18 cellular contexts compared by ENCODE assay signal in the genomic region with DNA sequence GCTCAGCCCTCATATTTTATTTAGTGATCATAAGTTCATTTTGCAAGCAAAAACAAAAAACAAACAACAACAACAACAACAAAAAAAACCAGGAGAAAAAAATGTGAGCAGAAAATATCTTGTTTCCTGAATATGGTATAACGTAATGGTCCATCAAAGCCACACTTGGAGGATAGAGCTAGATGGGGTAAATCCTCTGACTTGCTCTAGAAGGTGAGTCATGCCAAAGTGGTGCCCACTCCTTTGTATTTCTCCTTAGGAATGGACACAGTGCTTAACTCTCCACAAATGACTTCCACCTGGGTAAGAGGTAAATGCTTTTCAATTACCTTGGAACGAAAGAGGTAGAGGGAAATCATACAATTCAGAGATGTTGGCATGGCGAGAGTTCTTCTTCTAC. TPM values are rescaled to one million over a fixed set of nuclear protein-coding genes. Genes with fewer than 3 reads are reported as not detected.
A peak's percentile ranks its signal among the peaks of the same experiment; 100 is the strongest.
DNase-seq lines count a peak whose midpoint lies in the region; FAIRE-seq and TF ChIP-seq lines count a peak whose summit lies in the region.
"Had no signal": no experiment of that assay in that cellular context is flagged by ENCODE, and none has a peak within 500 bp of the region (broad histone marks: within the 10 kb centered on the region; RNA-seq: fewer than 3 reads in every experiment).

No MANE protein-coding gene starts in this region.

- intact Hi-C loops in Caco-2 (cut with micrococcal nuclease; ENCODE audit: unreplicated experiment): no loop called here

- POLR2A ChIA-PET in HEK293 (lab: Yijun Ruan, JAX) (no interaction called here), Caco-2 (lab: Charles Lee) (no interaction called here)

- H3K36me3 Mint-ChIP-seq in nephron progenitor cell (ENCODE audit: low read depth) (peaks cover 76% of the 10 kb centered on the region), Caco-2 (ENCODE audit: insufficient read depth, unreplicated experiment) (peaks cover 6% of the 10 kb centered on the region)

- H3K27ac ChIP-seq in HEK293 (ENCODE audit: extremely low read depth, low read depth, low read length): no peak overlapping the region
- H3K27ac ChIP-seq: HL-60 had no signal

- H3K27me3 Mint-ChIP-seq in nephron progenitor cell (ENCODE audit: low read depth, poor library complexity): no peaks in the 10 kb centered on the region
- no peaks in the 10 kb centered on the region for H3K27me3 Mint-ChIP-seq in Caco-2 (ENCODE audit: insufficient read depth, unreplicated experiment)

- H3K9me3 Mint-ChIP-seq in nephron progenitor cell (peaks cover 12% of the 10 kb centered on the region), Caco-2 (ENCODE audit: unreplicated experiment) (no peaks in the 10 kb centered on the region)
- H3K9me3 Mint-ChIP-seq: CD4-positive, alpha-beta T cell had no signal

- peaks cover 4% of the 10 kb centered on the region; the same call in 1 of the 2 replicates for H3K4me1 ChIP-seq in HEK293 (ENCODE audit: control insufficient read depth, insufficient read depth, low read length)
- peaks cover 34% of the 10 kb centered on the region for H3K4me1 ChIP-seq in endocrine pancreas (ENCODE audit: control insufficient read depth, insufficient read depth, low read length)
- H3K4me1 ChIP-seq in Caco-2: no peaks in the 10 kb centered on the region

- DNase-seq in bronchial epithelial cell (ENCODE audit: low read depth) (no peak), nephron progenitor cell (no peak), COLO668 (lab: John Stamatoyannopoulos, UW; ENCODE audit: unreplicated experiment) (no peak), Caco-2 (no peak), MV-4-11 (lab: John Stamatoyannopoulos, UW) (no peak), anterior cingulate cortex (lab: John Stamatoyannopoulos, UW) (no peak)
- DNase-seq: CD4-positive, alpha-beta T cell; DND-41; GDM1; HCEC 1CT had no signal

- peaks cover 0 to 39% of the 10 kb centered on the region in 2 experiments; a peak in 1 of 3 replicates for H3K36me3 ChIP-seq in HEK293 (ENCODE audit: control insufficient read depth in 2 of 2, insufficient read depth in 1 of 2, low read length in 2 of 2)
- no peaks in the 10 kb centered on the region for H3K36me3 ChIP-seq in bronchial epithelial cell (ENCODE audit: control insufficient read depth, insufficient read depth, low read length)
- no peaks in the 10 kb centered on the region for H3K36me3 ChIP-seq in endocrine pancreas (ENCODE audit: control insufficient read depth, insufficient read depth, low read length)
- H3K36me3 ChIP-seq in Caco-2 (ENCODE audit: control insufficient read depth, insufficient read depth, low read length): no peaks in the 10 kb centered on the region; the same call in 1 of the 2 replicates

- peak; percentile 64 for FAIRE-seq in bronchial epithelial cell (lab: Jason Lieb, UNC)
- FAIRE-seq: D721Med, GM12892, GM19239 had no signal

- H3K9ac ChIP-seq in endocrine pancreas (ENCODE audit: control insufficient read depth, insufficient read depth, low read length): no peak overlapping the region

- H3K9me3 ChIP-seq in HEK293 (ENCODE audit: control insufficient read depth, insufficient read depth, low read depth, low read length) (no peaks in the 10 kb centered on the region), endocrine pancreas (ENCODE audit: control insufficient read depth, low read length) (no peaks in the 10 kb centered on the region), Caco-2 (no peaks in the 10 kb centered on the region)

- H3K27ac Mint-ChIP-seq in nephron progenitor cell: peak overlapping the region; percentile 49
- no peak overlapping the region for H3K27ac Mint-ChIP-seq in Caco-2 (ENCODE audit: unreplicated experiment)
- H3K27ac Mint-ChIP-seq: B cell; CD4-positive, alpha-beta T cell had no signal

- TF ChIP-seq CTCF in HEK293 (tag by site-specific recombination; IDR thresholded peaks at IDR 0.05) (no peak), bronchial epithelial cell (IDR thresholded peaks at IDR 0.05; ENCODE audit: insufficient read depth, low read length, severe bottlenecking) (no peak), nephron progenitor cell (IDR thresholded peaks at IDR 0.05) (no peak), Caco-2 (IDR thresholded peaks at IDR 0.05; ENCODE audit: insufficient read depth in 1 of 2, low read depth in 1 of 2, low read length in 1 of 2, severe bottlenecking in 1 of 2, unreplicated experiment in 1 of 2) (no peak)

- H3K4me3 ChIP-seq in HEK293 (ENCODE audit: low read depth, low read length) (no peak overlapping the region), bronchial epithelial cell (ENCODE audit: low read depth, low read length) (no peak overlapping the region), endocrine pancreas (ENCODE audit: control insufficient read depth, insufficient read depth, low read length) (peak overlapping the region; percentile 61), Caco-2 (ENCODE audit: low read depth, low read length) (no peak overlapping the region)

- H3K4me1 Mint-ChIP-seq in nephron progenitor cell (peaks cover 70% of the 10 kb centered on the region), Caco-2 (ENCODE audit: low read depth, unreplicated experiment) (no peaks in the 10 kb centered on the region)
- H3K4me1 Mint-ChIP-seq: B cell had no signal

- H3K27me3 ChIP-seq in bronchial epithelial cell (ENCODE audit: control insufficient read depth, insufficient read depth, low read length) (no peaks in the 10 kb centered on the region), endocrine pancreas (ENCODE audit: control insufficient read depth, insufficient read depth, low read length) (no peaks in the 10 kb centered on the region), Caco-2 (replicated peaks; ENCODE audit: control insufficient read depth, insufficient read depth, low read length) (no peaks in the 10 kb centered on the region)

- H3K4me3 Mint-ChIP-seq in nephron progenitor cell: peak overlapping the region; percentile 34
- H3K4me3 Mint-ChIP-seq in Caco-2 (ENCODE audit: unreplicated experiment): no peak overlapping the region
- H3K4me3 Mint-ChIP-seq: B cell; CD4-positive, alpha-beta T cell had no signal

- CTCF ChIA-PET in HEK293 (lab: Yijun Ruan, JAX) (no interaction called here), Caco-2 (lab: Charles Lee) (no interaction called here)

- BruUV-seq in Caco-2 (replicated peaks; lab: Mats Ljungman, UMichigan): no TSS peak

TF ChIP-seq in HEK293, 187 proteins besides CTCF, POLR2A, EP300 and RAD21:
- TF ChIP-seq ZNF514 (tag by site-specific recombination; IDR thresholded peaks at IDR 0.05) (peak; percentile 95; the same call in 1 of the 2 replicates), ZNF670 (tag by site-specific recombination; IDR thresholded peaks at IDR 0.05; ENCODE audit: low read depth) (no peak)

RNA-seq across cellular contexts. Expression of gene PROX1, which starts 20.6 kb away (rescaled TPM):
- under 0.01 TPM in 2 replicates for total RNA-seq in bronchial epithelial cell
- 17.6 and 24.5 TPM in 2 replicates for total RNA-seq in Caco-2 (2022)
- total RNA-seq: A172 had no signal

Comparison
In these comparisons a context has a peak if more than half of its experiments do, and no peak if none do; other contexts are left out.
1. RNA of gene PROX1, which starts 20.6 kb away (total RNA-seq): 17.6 to 24.5 TPM in Caco-2; under 0.01 TPM in bronchial epithelial cell; every median in the first group is over 10 times any median in the second.